In genomic region chr3:50166309-50167019, GRCh38 we compare ENCODE assay signal across 13 cellular contexts. TPM values are rescaled to one million over a fixed set of nuclear protein-coding genes. Genes with fewer than 3 reads are reported as not detected.
DNase-seq lines count a peak whose midpoint lies in the region; ATAC-seq and TF ChIP-seq lines count a peak whose summit lies in the region.
"Had no signal": no experiment of that assay in that cellular context is flagged by ENCODE, and none has a peak within 500 bp of the region (broad histone marks: within the 10 kb centered on the region; RNA-seq: fewer than 3 reads in every experiment).

No MANE protein-coding gene starts in this region.

- no peak for TF ChIP-seq POLR2A in suprapubic skin (IDR thresholded peaks at IDR 0.05)

- H3K27me3 ChIP-seq in HUES6 (ENCODE audit: control insufficient read depth, insufficient read depth, low read length) (no peaks in the 10 kb centered on the region), lung (ENCODE audit: control insufficient read depth, insufficient read depth) (no peaks in the 10 kb centered on the region), suprapubic skin (no peaks in the 10 kb centered on the region)

- TF ChIP-seq CTCF in lung (IDR thresholded peaks at IDR 0.05; ENCODE audit: control extremely low read depth, extremely low read depth), result no peak
- no peak for TF ChIP-seq CTCF in suprapubic skin (IDR thresholded peaks at IDR 0.05)

- peaks cover 14% of the 10 kb centered on the region for H3K36me3 ChIP-seq in HUES6 (ENCODE audit: control insufficient read depth, insufficient read depth, low read length)
- no peaks in the 10 kb centered on the region for H3K36me3 ChIP-seq in lung (ENCODE audit: control insufficient read depth in 2 of 2, insufficient read depth in 2 of 2, low read length in 2 of 2)
- no peaks in the 10 kb centered on the region for H3K36me3 ChIP-seq in suprapubic skin

- H3K9ac ChIP-seq in HUES6 (ENCODE audit: low read length), result peak overlapping the region; percentile 51

- no peak overlapping the region for H3K4me3 ChIP-seq in HUES6 (ENCODE audit: low read depth, low read length)
- H3K4me3 ChIP-seq in lung, result no peak overlapping the region
- peak overlapping the region; percentile 13 for H3K4me3 ChIP-seq in suprapubic skin
- H3K4me3 ChIP-seq: mucosa of descending colon had no signal

- H3K9me3 Mint-ChIP-seq in activated naive CD4-positive, alpha-beta T cell treated with anti-CD3 and anti-CD28 coated beads, Interleukin-2, amount 50 U/mL, for 72 hours, result no peaks in the 10 kb centered on the region
- H3K9me3 Mint-ChIP-seq: activated naive CD4-positive, alpha-beta T cell treated with anti-CD3 and anti-CD28 coated beads, Interleukin-2, amount 50 U/mL, for 24 hours had no signal

- WGBS in lung, 2 donors, result 52 to 68% methylated on average over 10 of the region's 10 CpGs
- 56% methylated on average over 8 of the region's 10 CpGs for WGBS in suprapubic skin

- no peak for TF ChIP-seq EP300 in suprapubic skin (IDR thresholded peaks at IDR 0.05)

- ATAC-seq in lung (ENCODE audit: insufficient read depth, low FRiP score), result no peak
- no peak for ATAC-seq in activated naive CD4-positive, alpha-beta T cell treated with anti-CD3 and anti-CD28 coated beads, Interleukin-2, amount 50 U/mL, for 72 hours

- H3K4me1 ChIP-seq in HUES6 (ENCODE audit: control insufficient read depth, insufficient read depth, low read length), result peaks cover 58% of the 10 kb centered on the region
- peaks cover 7 to 53% of the 10 kb centered on the region in 2 donors for H3K4me1 ChIP-seq in lung (ENCODE audit: control insufficient read depth in 2 of 2, insufficient read depth in 2 of 2, low read length in 2 of 2)
- peaks cover 98% of the 10 kb centered on the region for H3K4me1 ChIP-seq in suprapubic skin

- no peak overlapping the region for H3K27ac Mint-ChIP-seq in activated naive CD4-positive, alpha-beta T cell treated with anti-CD3 and anti-CD28 coated beads, Interleukin-2, amount 50 U/mL, for 72 hours
- H3K27ac Mint-ChIP-seq: activated naive CD4-positive, alpha-beta T cell treated with anti-CD3 and anti-CD28 coated beads, Interleukin-2, amount 50 U/mL, for 24 hours had no signal

- 0 out of 2 replicates have a peak overlapping the region, but pooled peaks have one; percentile 12 for H3K27ac ChIP-seq in HUES6 (ENCODE audit: low read depth, low read length)
- H3K27ac ChIP-seq in cingulate gyrus (ENCODE audit: low read depth, low read length), result peak overlapping the region; percentile 65
- H3K27ac ChIP-seq in lung (ENCODE audit: low read depth in 1 of 2, low read length in 1 of 2), result peak overlapping the region; percentile 50 to 85
- H3K27ac ChIP-seq in suprapubic skin, result peak overlapping the region; percentile 74

- no peaks in the 10 kb centered on the region for H3K9me3 ChIP-seq in HUES6 (ENCODE audit: control insufficient read depth, insufficient read depth, low read depth, low read length)
- no peaks in the 10 kb centered on the region for H3K9me3 ChIP-seq in lung (ENCODE audit: control insufficient read depth in 2 of 2, insufficient read depth in 1 of 2, low read length in 1 of 2)
- H3K9me3 ChIP-seq in suprapubic skin, result no peaks in the 10 kb centered on the region
- H3K9me3 ChIP-seq: mucosa of descending colon had no signal

- H3K36me3 Mint-ChIP-seq in activated naive CD4-positive, alpha-beta T cell treated with anti-CD3 and anti-CD28 coated beads, Interleukin-2, amount 50 U/mL, for 72 hours, result no peaks in the 10 kb centered on the region
- H3K36me3 Mint-ChIP-seq: activated naive CD4-positive, alpha-beta T cell treated with anti-CD3 and anti-CD28 coated beads, Interleukin-2, amount 50 U/mL, for 24 hours had no signal

- DNase-seq in lung (ENCODE audit: low spot score) (no peak), suprapubic skin (ENCODE audit: low spot score in 2 of 2) (no peak), activated T-cell treated with anti-CD3 and anti-CD28 coated beads for 4 hours (no peak), activated gamma-delta T cell (lab: John Stamatoyannopoulos, UW) (no peak), GF-D8 (lab: John Stamatoyannopoulos, UW) (no peak)
- DNase-seq in activated naive CD4-positive, alpha-beta T cell treated with anti-CD3 and anti-CD28 coated beads, Interleukin-2, amount 50 U/mL, for 72 hours (ENCODE audit: low spot score in 2 of 2), result no peak
- DNase-seq: activated CD4-positive, alpha-beta T cell treated with anti-CD3 and anti-CD28 coated beads for 48 hours; stimulated activated CD4-positive, alpha-beta T cell treated with anti-CD3 and anti-CD28 coated beads, Interleukin-4, amount 100 ng/mL, for 1 hour had no signal

RNA-seq across cellular contexts. Expression of gene SEMA3F, which starts 11.3 kb away (rescaled TPM):
- total RNA-seq in lung (10 to 100 TPM; 27.8 to 54.3 TPM), suprapubic skin (100 to 1,000 TPM; 123 to 188 (median 130) TPM)
- 10 to 100 TPM; 41.6 to 53.1 TPM for polyA plus RNA-seq in lung
- under 1 TPM; 0.32 to 0.54 TPM for total RNA-seq in activated naive CD4-positive, alpha-beta T cell treated with anti-CD3 and anti-CD28 coated beads, Interleukin-2, amount 50 U/mL, for 72 hours

RNA-seq across cellular contexts. Expression of gene GNAT1, which starts 24.9 kb away (rescaled TPM):
- not detected for total RNA-seq in lung
- under 1 TPM; 0.05 to 0.16 TPM for polyA plus RNA-seq in lung
- under 1 TPM in 1 of 4 donors, not detected in 3; 0.64 TPM for total RNA-seq in suprapubic skin
- not detected for total RNA-seq in activated naive CD4-positive, alpha-beta T cell treated with anti-CD3 and anti-CD28 coated beads, Interleukin-2, amount 50 U/mL, for 72 hours
- total RNA-seq: H7, mucosa of descending colon had no signal

RNA-seq across cellular contexts. Expression of gene SLC38A3, which starts 38.6 kb away (rescaled TPM):
- total RNA-seq in lung (1 to 10 TPM in 1 of 2 donors, under 1 TPM in 1; 0.43 to 4.3 TPM), suprapubic skin (1 to 10 TPM in 2 of 4 donors, under 1 TPM in 2; 0.25 to 2.2 (median 1.00) TPM)
- under 1 TPM; 0.08 to 0.24 TPM for polyA plus RNA-seq in lung
- total RNA-seq in activated naive CD4-positive, alpha-beta T cell treated with anti-CD3 and anti-CD28 coated beads, Interleukin-2, amount 50 U/mL, for 72 hours, result not detected

Comparison
In these comparisons a context has a peak if more than half of its experiments do, and no peak if none do; other contexts are left out.
1. H3K27ac ChIP-seq: peak in every context shown above with its lines; median percentile 74 in suprapubic skin; 68 in lung; 65 in cingulate gyrus; 12 in HUES6.
2. RNA of gene SEMA3F, which starts 11.3 kb away (total RNA-seq): 123 to 188 TPM in suprapubic skin and 27.8 to 54.3 TPM in lung; 0.32 to 0.54 TPM in activated naive CD4-positive, alpha-beta T cell treated with anti-CD3 and anti-CD28 coated beads, Interleukin-2, amount 50 U/mL, for 72 hours; every median in the first group is over 10 times any median in the second.